In the genomic region with DNA sequence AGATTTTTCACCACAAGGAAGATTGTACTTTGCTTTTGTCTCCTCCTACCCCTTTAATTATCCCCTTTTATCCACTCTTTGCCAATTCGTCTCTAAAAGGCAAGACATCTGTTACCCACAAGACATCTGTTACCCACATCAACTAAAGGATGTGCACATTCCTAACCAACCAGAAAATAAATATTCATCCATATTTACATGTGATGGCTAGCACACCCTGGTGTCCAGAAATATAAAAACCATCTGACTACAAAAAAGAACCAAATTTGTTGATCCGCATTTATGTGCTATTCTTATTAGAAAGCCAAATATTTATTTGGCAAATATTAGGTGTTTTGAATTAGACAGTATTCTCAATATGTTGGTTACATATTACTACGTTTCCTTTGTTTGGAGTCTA, we compare ENCODE assay signal across 9 cellular contexts. TPM values are rescaled to one million over a fixed set of nuclear protein-coding genes. Genes with fewer than 3 reads are reported as not detected.
DNase-seq lines count a peak whose midpoint lies in the region; ATAC-seq and TF ChIP-seq lines count a peak whose summit lies in the region.
"Had no signal": no experiment of that assay in that cellular context is flagged by ENCODE, and none has a peak within 500 bp of the region (broad histone marks: within the 10 kb centered on the region; RNA-seq: fewer than 3 reads in every experiment).

No MANE protein-coding gene starts in this region.

- DNase-seq in AG08396 (ENCODE audit: low spot score), result peak; percentile 23
- DNase-seq in GM12865 (ENCODE audit: low read depth), result peak; percentile 11
- peak; percentile 24 for DNase-seq in iris pigment epithelial cell (ENCODE audit: low read depth)
- DNase-seq in GM23338 (ENCODE audit: low spot score), result no peak
- DNase-seq in activated CD4-positive, alpha-beta T cell treated with anti-CD3 and anti-CD28 coated beads, Interleukin-2, amount 50 U/mL, for 1 hour, result no peak
- DNase-seq: RPMI8226 had no signal

- no peaks in the 10 kb centered on the region for H4K20me1 ChIP-seq in GM23338 (replicated peaks; ENCODE audit: insufficient read depth)

- H3K4me3 ChIP-seq in GM12865 (ENCODE audit: low read depth, low read length) (no peak overlapping the region), GM23338 (no peak overlapping the region)

- peak; percentile 41; the same call in 1 of the 3 replicates for ATAC-seq in SK-N-SH treated with all-trans-retinoic acid at 6 μM for 48 hours
- ATAC-seq in GM23338, result no peak
- no peak for ATAC-seq in HG03095 (IDR thresholded peaks at IDR 0.05; ENCODE audit: unreplicated experiment)
- no peak for ATAC-seq in GM18519 (IDR thresholded peaks at IDR 0.05; ENCODE audit: low FRiP score, unreplicated experiment)

- no peaks in the 10 kb centered on the region for H3F3A ChIP-seq in GM23338 (replicated peaks; ENCODE audit: low read depth)

- H2AFZ ChIP-seq in GM23338, result no peak overlapping the region

- H3K27ac ChIP-seq in GM23338 (ENCODE audit: low read depth), result no peak overlapping the region

- peaks cover 6% of the 10 kb centered on the region; the same call in 2 of the 3 replicates for H3K4me1 Mint-ChIP-seq in GM23338

- H3K27me3 Mint-ChIP-seq in GM23338 (ENCODE audit: insufficient read depth, low read depth, poor library complexity), result no peaks in the 10 kb centered on the region

- no peak overlapping the region for H3K4me3 Mint-ChIP-seq in GM23338

- no peaks in the 10 kb centered on the region for H3K36me3 Mint-ChIP-seq in GM23338 (ENCODE audit: low read depth)

- peaks cover 4% of the 10 kb centered on the region; the same call in 1 of the 2 replicates for H3K4me1 ChIP-seq in GM23338 (ENCODE audit: insufficient read depth)

- H3K9me2 ChIP-seq in GM23338 (ENCODE audit: insufficient read depth), result no peaks in the 10 kb centered on the region

- no peak overlapping the region for H3K27ac Mint-ChIP-seq in GM23338

- H3K4me2 ChIP-seq in GM23338, result no peak overlapping the region

- H3K36me3 ChIP-seq in GM23338 (ENCODE audit: insufficient read depth), result no peaks in the 10 kb centered on the region

- TF ChIP-seq CTCF in GM12865 (IDR thresholded peaks at IDR 0.05; ENCODE audit: insufficient read depth, low read depth, low read length, missing control alignments) (peak; percentile 8), GM23338 (conservative IDR thresholded peaks at IDR 0.05; ENCODE audit: low read depth in 2 of 2) (no peak; a peak in 1 of 4 replicates)

- no peaks in the 10 kb centered on the region for H3K79me2 ChIP-seq in GM23338 (replicated peaks; ENCODE audit: insufficient read depth)

- no peaks in the 10 kb centered on the region; the same call in 1 of the 2 replicates for H3K27me3 ChIP-seq in GM23338 (ENCODE audit: insufficient read depth)

- no peaks in the 10 kb centered on the region for H3K9me3 Mint-ChIP-seq in GM23338

TF ChIP-seq in SK-N-SH treated with all-trans-retinoic acid at 6 μM for 48 hours, 23 proteins besides CTCF, POLR2A, EP300 and RAD21:
- no peak for TF ChIP-seq TCF4 (CRISPR knock-in tag; IDR thresholded peaks at IDR 0.05; ENCODE audit: borderline replicate concordance)
- no peak for TF ChIP-seq GLIS3 (CRISPR knock-in tag; IDR thresholded peaks at IDR 0.05)
- no peak for TF ChIP-seq CREB5 (CRISPR knock-in tag; IDR thresholded peaks at IDR 0.05; ENCODE audit: low read depth)

TF ChIP-seq in GM23338, 12 proteins besides CTCF, POLR2A, EP300 and RAD21 (continues in another document):
- no peak for TF ChIP-seq EZH2phosphoT487 (IDR thresholded peaks at IDR 0.05; ENCODE audit: unreplicated experiment)
- no peak for TF ChIP-seq POLR2AphosphoS5 (IDR thresholded peaks at IDR 0.05; ENCODE audit: low read depth)
- TF ChIP-seq, protein P1, sequence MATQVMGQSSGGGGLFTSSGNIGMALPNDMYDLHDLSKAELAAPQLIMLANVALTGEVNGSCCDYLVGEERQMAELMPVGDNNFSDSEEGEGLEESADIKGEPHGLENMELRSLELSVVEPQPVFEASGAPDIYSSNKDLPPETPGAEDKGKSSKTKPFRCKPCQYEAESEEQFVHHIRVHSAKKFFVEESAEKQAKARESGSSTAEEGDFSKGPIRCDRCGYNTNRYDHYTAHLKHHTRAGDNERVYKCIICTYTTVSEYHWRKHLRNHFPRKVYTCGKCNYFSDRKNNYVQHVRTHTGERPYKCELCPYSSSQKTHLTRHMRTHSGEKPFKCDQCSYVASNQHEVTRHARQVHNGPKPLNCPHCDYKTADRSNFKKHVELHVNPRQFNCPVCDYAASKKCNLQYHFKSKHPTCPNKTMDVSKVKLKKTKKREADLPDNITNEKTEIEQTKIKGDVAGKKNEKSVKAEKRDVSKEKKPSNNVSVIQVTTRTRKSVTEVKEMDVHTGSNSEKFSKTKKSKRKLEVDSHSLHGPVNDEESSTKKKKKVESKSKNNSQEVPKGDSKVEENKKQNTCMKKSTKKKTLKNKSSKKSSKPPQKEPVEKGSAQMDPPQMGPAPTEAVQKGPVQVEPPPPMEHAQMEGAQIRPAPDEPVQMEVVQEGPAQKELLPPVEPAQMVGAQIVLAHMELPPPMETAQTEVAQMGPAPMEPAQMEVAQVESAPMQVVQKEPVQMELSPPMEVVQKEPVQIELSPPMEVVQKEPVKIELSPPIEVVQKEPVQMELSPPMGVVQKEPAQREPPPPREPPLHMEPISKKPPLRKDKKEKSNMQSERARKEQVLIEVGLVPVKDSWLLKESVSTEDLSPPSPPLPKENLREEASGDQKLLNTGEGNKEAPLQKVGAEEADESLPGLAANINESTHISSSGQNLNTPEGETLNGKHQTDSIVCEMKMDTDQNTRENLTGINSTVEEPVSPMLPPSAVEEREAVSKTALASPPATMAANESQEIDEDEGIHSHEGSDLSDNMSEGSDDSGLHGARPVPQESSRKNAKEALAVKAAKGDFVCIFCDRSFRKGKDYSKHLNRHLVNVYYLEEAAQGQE (IDR thresholded peaks at IDR 0.05; ENCODE audit: unreplicated experiment), result no peak
- TF ChIP-seq STAT1 (IDR thresholded peaks at IDR 0.05; ENCODE audit: unreplicated experiment), result no peak
- no peak for TF ChIP-seq CREB1 (CRISPR knock-in tag; IDR thresholded peaks at IDR 0.05; ENCODE audit: low read depth)
- TF ChIP-seq NANOG (IDR thresholded peaks at IDR 0.05; ENCODE audit: borderline replicate concordance), result no peak
- no peak for TF ChIP-seq ZNF331 (CRISPR knock-in tag; IDR thresholded peaks at IDR 0.05; ENCODE audit: low read depth)
- no peak for TF ChIP-seq EZH2 (IDR thresholded peaks at IDR 0.05; ENCODE audit: low read depth, unreplicated experiment)
- TF ChIP-seq JUNB (IDR thresholded peaks at IDR 0.05; ENCODE audit: unreplicated experiment), result no peak
- no peak for TF ChIP-seq ZNF114 (CRISPR knock-in tag; IDR thresholded peaks at IDR 0.05)
- TF ChIP-seq, protein P2, sequence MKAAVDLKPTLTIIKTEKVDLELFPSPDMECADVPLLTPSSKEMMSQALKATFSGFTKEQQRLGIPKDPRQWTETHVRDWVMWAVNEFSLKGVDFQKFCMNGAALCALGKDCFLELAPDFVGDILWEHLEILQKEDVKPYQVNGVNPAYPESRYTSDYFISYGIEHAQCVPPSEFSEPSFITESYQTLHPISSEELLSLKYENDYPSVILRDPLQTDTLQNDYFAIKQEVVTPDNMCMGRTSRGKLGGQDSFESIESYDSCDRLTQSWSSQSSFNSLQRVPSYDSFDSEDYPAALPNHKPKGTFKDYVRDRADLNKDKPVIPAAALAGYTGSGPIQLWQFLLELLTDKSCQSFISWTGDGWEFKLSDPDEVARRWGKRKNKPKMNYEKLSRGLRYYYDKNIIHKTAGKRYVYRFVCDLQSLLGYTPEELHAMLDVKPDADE (IDR thresholded peaks at IDR 0.05), result no peak

RNA-seq across cellular contexts. Expression of gene ACVR1C, which starts 35.7 kb away (rescaled TPM):
- total RNA-seq in GM23338 (2014; rRNA removed; shearing (Covaris generic)), result 0.94 and 1.1 TPM in 2 replicates
- 0.45 and 0.61 TPM in 2 replicates for polyA plus RNA-seq in GM23338 (2016; fragmentation: Nextera tagmentation; extraction: Ambion mirVana)

Comparison
In these comparisons a context has a peak if more than half of its experiments do, and no peak if none do; other contexts are left out.
1. DNase-seq: peak in AG08396 (single experiment), GM12865 (single experiment) and iris pigment epithelial cell (single experiment); none in GM23338 (single experiment) and activated CD4-positive, alpha-beta T cell treated with anti-CD3 and anti-CD28 coated beads, Interleukin-2, amount 50 U/mL, for 1 hour (single experiment).